8 cellular contexts compared by ENCODE assay signal in genomic region chr11:85663781-85664560, GRCh38. TPM values are rescaled to one million over a fixed set of nuclear protein-coding genes. Genes with fewer than 3 reads are reported as not detected.
A peak's percentile ranks its signal among the peaks of the same experiment; 100 is the strongest.
DNase-seq lines count a peak whose midpoint lies in the region; ATAC-seq and TF ChIP-seq lines count a peak whose summit lies in the region.

No MANE protein-coding gene starts in this region.

- TF ChIP-seq CTCF in fibroblast of the aortic adventitia (IDR thresholded peaks at IDR 0.05; ENCODE audit: insufficient read depth, low read length) (peak; percentile 34), neural cell (IDR thresholded peaks at IDR 0.05; ENCODE audit: poor library complexity, severe bottlenecking) (peak; percentile 72)

- peaks cover 5% of the 10 kb centered on the region for H3K4me1 ChIP-seq in stomach smooth muscle (ENCODE audit: control insufficient read depth, insufficient read depth, low read length)

- no peaks in the 10 kb centered on the region for H3K9me2 ChIP-seq in neural cell (ENCODE audit: insufficient read depth, low read length)

- H3K9me3 ChIP-seq in neural cell (ENCODE audit: low read length) = no peaks in the 10 kb centered on the region
- H3K9me3 ChIP-seq in stomach smooth muscle (ENCODE audit: control insufficient read depth in 2 of 2, low read length in 2 of 2) = no peaks in the 10 kb centered on the region

- no peaks in the 10 kb centered on the region for H3F3A ChIP-seq in neural cell (ENCODE audit: insufficient read depth, low read length, poor library complexity, severe bottlenecking)

- peaks cover 63% of the 10 kb centered on the region for H3K36me3 Mint-ChIP-seq in activated T-helper 17 cell treated with anti-CD3 and anti-CD28 coated beads, Interleukin-2, amount 50 U/mL, for 72 hours (ENCODE audit: low read depth)

- peak overlapping the region; percentile 93 for H3K4me3 ChIP-seq in fibroblast of the aortic adventitia (ENCODE audit: low read depth, low read length)
- peak overlapping the region; percentile 89 for H3K4me3 ChIP-seq in neural cell (ENCODE audit: low read length)
- peak overlapping the region; percentile 91 to 92 for H3K4me3 ChIP-seq in stomach smooth muscle (ENCODE audit: low read length in 2 of 2)

- H3K36me3 ChIP-seq in neural cell (ENCODE audit: insufficient read depth, low read length) (peaks cover 7% of the 10 kb centered on the region), stomach smooth muscle (ENCODE audit: control insufficient read depth in 2 of 2, insufficient read depth in 2 of 2, low read length in 2 of 2) (peaks cover 0 to 5% of the 10 kb centered on the region in 2 donors)

- no peaks in the 10 kb centered on the region for H3K9me3 Mint-ChIP-seq in activated T-helper 17 cell treated with anti-CD3 and anti-CD28 coated beads, Interleukin-2, amount 50 U/mL, for 72 hours

- H3K4me2 ChIP-seq in neural cell (ENCODE audit: low read length) = peak overlapping the region; percentile 82

- peak; percentile 49 for TF ChIP-seq RAD21 in neural cell (conservative IDR thresholded peaks at IDR 0.05)

- H3K79me2 ChIP-seq in neural cell (replicated peaks; ENCODE audit: insufficient read depth, low read length) = peaks cover 49% of the 10 kb centered on the region

- peak overlapping the region; percentile 65 for H2AFZ ChIP-seq in neural cell (ENCODE audit: low read depth, low read length)

- peak overlapping the region; percentile 96 for H3K27ac Mint-ChIP-seq in activated T-helper 17 cell treated with anti-CD3 and anti-CD28 coated beads, Interleukin-2, amount 50 U/mL, for 72 hours

- H3K27me3 ChIP-seq in neural cell (ENCODE audit: insufficient read depth, low read depth, low read length) (no peaks in the 10 kb centered on the region), stomach smooth muscle (ENCODE audit: control insufficient read depth in 1 of 2, insufficient read depth in 2 of 2, low read length in 2 of 2) (no peaks in the 10 kb centered on the region)

- H4K20me1 ChIP-seq in neural cell (ENCODE audit: insufficient read depth) = peaks cover 13% of the 10 kb centered on the region

- no peaks in the 10 kb centered on the region for H3K27me3 Mint-ChIP-seq in activated T-helper 17 cell treated with anti-CD3 and anti-CD28 coated beads, Interleukin-2, amount 50 U/mL, for 72 hours

- DNase-seq in DMS53 treated with DMSO at 0.1 percent for 48 hours (lab: John Stamatoyannopoulos, UW; ENCODE audit: unreplicated experiment) (peak; percentile 83), HUDEP-2 (lab: John Stamatoyannopoulos, UW; ENCODE audit: unreplicated experiment in 76 of 76) (peak in 67 of 76 experiments; percentile 7 to 75 (median 57)), fibroblast of the aortic adventitia (ENCODE audit: low read depth) (peak; percentile 32)

- H3K4me3 Mint-ChIP-seq in activated T-helper 17 cell treated with anti-CD3 and anti-CD28 coated beads, Interleukin-2, amount 50 U/mL, for 72 hours = peak overlapping the region; percentile 99

- peak overlapping the region; percentile 97 for H3K9ac ChIP-seq in neural cell (ENCODE audit: low read length)
- peak overlapping the region; percentile 97 to 98 for H3K9ac ChIP-seq in stomach smooth muscle (ENCODE audit: low read length in 2 of 2)

- no peak for TF ChIP-seq EP300 in neural cell (conservative IDR thresholded peaks at IDR 0.05; ENCODE audit: poor library complexity, severe bottlenecking)

- peaks cover 25% of the 10 kb centered on the region for H3K4me1 Mint-ChIP-seq in activated T-helper 17 cell treated with anti-CD3 and anti-CD28 coated beads, Interleukin-2, amount 50 U/mL, for 72 hours

- peak; percentile 61 for ATAC-seq in GM21423 (IDR thresholded peaks at IDR 0.05; ENCODE audit: unreplicated experiment)
- peak; percentile 72 for ATAC-seq in activated T-helper 17 cell treated with anti-CD3 and anti-CD28 coated beads, Interleukin-2, amount 50 U/mL, for 72 hours (replicated peaks)

- H3K27ac ChIP-seq in neural cell (ENCODE audit: low read length) = peak overlapping the region; percentile 96
- peak overlapping the region; percentile 96 for H3K27ac ChIP-seq in stomach smooth muscle (ENCODE audit: low read length)

TF ChIP-seq in PFSK-1, 5 proteins besides CTCF, POLR2A, EP300 and RAD21 (continues in another document):
- TF ChIP-seq TAF1 (IDR thresholded peaks at IDR 0.05; ENCODE audit: borderline replicate concordance, insufficient read depth, low read length) (peak; percentile 38; the same call in 1 of the 2 replicates), SIN3A (IDR thresholded peaks at IDR 0.05; ENCODE audit: borderline replicate concordance, insufficient read depth, low read length) (peak; percentile 70; the same call in 1 of the 2 replicates), POLR2AphosphoS5 (IDR thresholded peaks at IDR 0.05; ENCODE audit: low read depth, low read length) (no peak)

TF ChIP-seq in neural cell, 6 proteins besides CTCF, POLR2A, EP300 and RAD21:
- TF ChIP-seq POLR2AphosphoS5 (IDR thresholded peaks at IDR 0.05) (peak; percentile 67), TAF1 (IDR thresholded peaks at IDR 0.05; ENCODE audit: low read depth) (peak; percentile 50), MXI1 (conservative IDR thresholded peaks at IDR 0.05; ENCODE audit: poor library complexity, severe bottlenecking) (peak; percentile 1), SMC3 (conservative IDR thresholded peaks at IDR 0.05; ENCODE audit: poor library complexity) (peak; percentile 63), EZH2 (IDR thresholded peaks at IDR 0.05; ENCODE audit: borderline replicate concordance, insufficient read depth, low read length, poor library complexity, severe bottlenecking) (no peak)
- TF ChIP-seq, protein P1, sequence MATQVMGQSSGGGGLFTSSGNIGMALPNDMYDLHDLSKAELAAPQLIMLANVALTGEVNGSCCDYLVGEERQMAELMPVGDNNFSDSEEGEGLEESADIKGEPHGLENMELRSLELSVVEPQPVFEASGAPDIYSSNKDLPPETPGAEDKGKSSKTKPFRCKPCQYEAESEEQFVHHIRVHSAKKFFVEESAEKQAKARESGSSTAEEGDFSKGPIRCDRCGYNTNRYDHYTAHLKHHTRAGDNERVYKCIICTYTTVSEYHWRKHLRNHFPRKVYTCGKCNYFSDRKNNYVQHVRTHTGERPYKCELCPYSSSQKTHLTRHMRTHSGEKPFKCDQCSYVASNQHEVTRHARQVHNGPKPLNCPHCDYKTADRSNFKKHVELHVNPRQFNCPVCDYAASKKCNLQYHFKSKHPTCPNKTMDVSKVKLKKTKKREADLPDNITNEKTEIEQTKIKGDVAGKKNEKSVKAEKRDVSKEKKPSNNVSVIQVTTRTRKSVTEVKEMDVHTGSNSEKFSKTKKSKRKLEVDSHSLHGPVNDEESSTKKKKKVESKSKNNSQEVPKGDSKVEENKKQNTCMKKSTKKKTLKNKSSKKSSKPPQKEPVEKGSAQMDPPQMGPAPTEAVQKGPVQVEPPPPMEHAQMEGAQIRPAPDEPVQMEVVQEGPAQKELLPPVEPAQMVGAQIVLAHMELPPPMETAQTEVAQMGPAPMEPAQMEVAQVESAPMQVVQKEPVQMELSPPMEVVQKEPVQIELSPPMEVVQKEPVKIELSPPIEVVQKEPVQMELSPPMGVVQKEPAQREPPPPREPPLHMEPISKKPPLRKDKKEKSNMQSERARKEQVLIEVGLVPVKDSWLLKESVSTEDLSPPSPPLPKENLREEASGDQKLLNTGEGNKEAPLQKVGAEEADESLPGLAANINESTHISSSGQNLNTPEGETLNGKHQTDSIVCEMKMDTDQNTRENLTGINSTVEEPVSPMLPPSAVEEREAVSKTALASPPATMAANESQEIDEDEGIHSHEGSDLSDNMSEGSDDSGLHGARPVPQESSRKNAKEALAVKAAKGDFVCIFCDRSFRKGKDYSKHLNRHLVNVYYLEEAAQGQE (IDR thresholded peaks at IDR 0.05; ENCODE audit: borderline replicate concordance) = no peak
TF ChIP-seq in neural cell: peak in this region for 4.

RNA-seq across cellular contexts. Expression of gene CREBZF, which starts 1.0 kb away (rescaled TPM):
- polyA plus RNA-seq in PFSK-1 (2012; ENCODE audit: insufficient read length, low read depth) = 29.3 TPM
- 10 to 100 TPM; 47.5 to 56.7 TPM for total RNA-seq in activated T-helper 17 cell treated with anti-CD3 and anti-CD28 coated beads, Interleukin-2, amount 50 U/mL, for 72 hours
- total RNA-seq in fibroblast of the aortic adventitia (ENCODE audit: low replicate concordance) = 33.1 and 50.9 TPM in 2 replicates
- 237 and 264 TPM in 2 replicates for polyA plus RNA-seq in neural cell
- polyA minus RNA-seq in neural cell = 134 and 143 TPM in 2 replicates

RNA-seq across cellular contexts. Expression of gene TMEM126A, which starts 16.2 kb away (rescaled TPM):
- 23.5 TPM for polyA plus RNA-seq in PFSK-1 (2012; ENCODE audit: insufficient read length, low read depth)
- total RNA-seq in activated T-helper 17 cell treated with anti-CD3 and anti-CD28 coated beads, Interleukin-2, amount 50 U/mL, for 72 hours = 10 to 100 TPM; 28.4 to 56.4 TPM
- total RNA-seq in fibroblast of the aortic adventitia (ENCODE audit: low replicate concordance) = 61.5 and 66.2 TPM in 2 replicates
- 89.9 and 115 TPM in 2 replicates for polyA plus RNA-seq in neural cell
- polyA minus RNA-seq in neural cell = 26.5 and 31.0 TPM in 2 replicates

RNA-seq across cellular contexts. Expression of gene CCDC89, which starts 22.0 kb away (rescaled TPM):
- not detected for polyA plus RNA-seq in PFSK-1 (2012; ENCODE audit: insufficient read length, low read depth)
- not detected for total RNA-seq in activated T-helper 17 cell treated with anti-CD3 and anti-CD28 coated beads, Interleukin-2, amount 50 U/mL, for 72 hours
- 4.2 and 7.9 TPM in 2 replicates for total RNA-seq in fibroblast of the aortic adventitia (ENCODE audit: low replicate concordance)
- polyA plus RNA-seq in neural cell = not detected in 2 replicates
- not detected in 2 replicates for polyA minus RNA-seq in neural cell

RNA-seq across cellular contexts. Expression of gene TMEM126B, which starts 35.6 kb away (rescaled TPM):
- polyA plus RNA-seq in PFSK-1 (2012; ENCODE audit: insufficient read length, low read depth) = 45.9 TPM
- 10 to 100 TPM; 48.9 to 64.9 TPM for total RNA-seq in activated T-helper 17 cell treated with anti-CD3 and anti-CD28 coated beads, Interleukin-2, amount 50 U/mL, for 72 hours
- total RNA-seq in fibroblast of the aortic adventitia (ENCODE audit: low replicate concordance) = 89.9 and 112 TPM in 2 replicates
- 97.0 and 111 TPM in 2 replicates for polyA plus RNA-seq in neural cell
- 35.3 and 37.9 TPM in 2 replicates for polyA minus RNA-seq in neural cell

RNA-seq across cellular contexts. Expression of gene DLG2, which starts 36.8 kb away (rescaled TPM):
- not detected for polyA plus RNA-seq in PFSK-1 (2012; ENCODE audit: insufficient read length, low read depth)
- 1 to 10 TPM; 1.5 to 1.9 TPM for total RNA-seq in activated T-helper 17 cell treated with anti-CD3 and anti-CD28 coated beads, Interleukin-2, amount 50 U/mL, for 72 hours
- total RNA-seq in fibroblast of the aortic adventitia (ENCODE audit: low replicate concordance) = 3.0 and 5.8 TPM in 2 replicates
- polyA plus RNA-seq in neural cell = 177 and 179 TPM in 2 replicates
- polyA minus RNA-seq in neural cell = 508 and 781 TPM in 2 replicates

Comparison
In these comparisons a context has a peak if more than half of its experiments do, and no peak if none do; other contexts are left out.
1. Peak in every context shown above with its lines: DNase-seq, ATAC-seq, H3K4me3 ChIP-seq and H3K27ac ChIP-seq.
2. DNase-seq: peak in every context shown above with its lines; median percentile 83 in DMS53 treated with DMSO at 0.1 percent for 48 hours; 57 in HUDEP-2; 32 in fibroblast of the aortic adventitia.